ENCODE assay signal across 1 cellular context in genomic region chr20:59082077-59082740, GRCh38.
TF ChIP-seq lines count a peak whose summit lies in the region.

No MANE protein-coding gene starts in this region.

TF ChIP-seq in HEK293, 187 proteins besides CTCF, POLR2A, EP300 and RAD21 (continued from another document):
- TF ChIP-seq, protein P1, sequence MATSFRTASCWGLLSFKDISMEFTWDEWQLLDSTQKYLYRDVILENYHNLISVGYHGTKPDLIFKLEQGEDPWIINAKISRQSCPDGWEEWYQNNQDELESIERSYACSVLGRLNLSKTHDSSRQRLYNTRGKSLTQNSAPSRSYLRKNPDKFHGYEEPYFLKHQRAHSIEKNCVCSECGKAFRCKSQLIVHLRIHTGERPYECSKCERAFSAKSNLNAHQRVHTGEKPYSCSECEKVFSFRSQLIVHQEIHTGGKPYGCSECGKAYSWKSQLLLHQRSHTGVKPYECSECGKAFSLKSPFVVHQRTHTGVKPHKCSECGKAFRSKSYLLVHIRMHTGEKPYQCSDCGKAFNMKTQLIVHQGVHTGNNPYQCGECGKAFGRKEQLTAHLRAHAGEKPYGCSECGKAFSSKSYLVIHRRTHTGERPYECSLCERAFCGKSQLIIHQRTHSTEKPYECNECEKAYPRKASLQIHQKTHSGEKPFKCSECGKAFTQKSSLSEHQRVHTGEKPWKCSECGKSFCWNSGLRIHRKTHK (tag by site-specific recombination; IDR thresholded peaks at IDR 0.05) = no peak
- peak; percentile 74 for TF ChIP-seq INSM2 (tag by site-specific recombination; IDR thresholded peaks at IDR 0.05)
- no peak for TF ChIP-seq ZNF223 (tag by site-specific recombination; IDR thresholded peaks at IDR 0.05)
- no peak for TF ChIP-seq ZNF501 (tag by site-specific recombination; IDR thresholded peaks at IDR 0.05)
- no peak for TF ChIP-seq ZNF548 (tag by site-specific recombination; IDR thresholded peaks at IDR 0.05)
- TF ChIP-seq ZNF585B (tag by site-specific recombination; IDR thresholded peaks at IDR 0.05) = no peak
- TF ChIP-seq ZNF112 (tag by site-specific recombination; IDR thresholded peaks at IDR 0.05) = no peak
- TF ChIP-seq ZNF629 (tag by site-specific recombination; IDR thresholded peaks at IDR 0.05) = peak; percentile 72
- TF ChIP-seq ZFP3 (tag by site-specific recombination; IDR thresholded peaks at IDR 0.05; ENCODE audit: low read depth) = no peak
- TF ChIP-seq ZNF48 (tag by site-specific recombination; IDR thresholded peaks at IDR 0.05) = no peak
- TF ChIP-seq ZBTB20 (tag by site-specific recombination; IDR thresholded peaks at IDR 0.05) = no peak
- 0 out of 2 replicates have a peak, but pooled peaks have one; percentile 39 for TF ChIP-seq ZEB2 (tag by site-specific recombination; IDR thresholded peaks at IDR 0.05)
- no peak for TF ChIP-seq ZNF514 (tag by site-specific recombination; IDR thresholded peaks at IDR 0.05)
- TF ChIP-seq ZNF169 (tag by site-specific recombination; IDR thresholded peaks at IDR 0.05) = no peak
- no peak for TF ChIP-seq TRIM28 (IDR thresholded peaks at IDR 0.05; ENCODE audit: borderline replicate concordance, low read length)
- no peak for TF ChIP-seq ZNF175 (tag by site-specific recombination; IDR thresholded peaks at IDR 0.05)
- no peak for TF ChIP-seq ZNF10 (tag by site-specific recombination; IDR thresholded peaks at IDR 0.05)
- no peak for TF ChIP-seq KLF7 (tag by site-specific recombination; IDR thresholded peaks at IDR 0.05; ENCODE audit: borderline replicate concordance)
- TF ChIP-seq ZSCAN30 (tag by site-specific recombination; IDR thresholded peaks at IDR 0.05) = no peak
- TF ChIP-seq ZNF596 (tag by site-specific recombination; IDR thresholded peaks at IDR 0.05) = no peak
- TF ChIP-seq ZNF660 (tag by site-specific recombination; IDR thresholded peaks at IDR 0.05) = no peak
- peak; percentile 35; the same call in 1 of the 2 replicates for TF ChIP-seq SP7 (tag by site-specific recombination; IDR thresholded peaks at IDR 0.05)
- TF ChIP-seq ZXDB (tag by site-specific recombination; IDR thresholded peaks at IDR 0.05) = no peak
- TF ChIP-seq ZNF404 (tag by site-specific recombination; IDR thresholded peaks at IDR 0.05) = no peak
- TF ChIP-seq ZNF624 (tag by site-specific recombination; IDR thresholded peaks at IDR 0.05) = no peak
- TF ChIP-seq, protein P2, sequence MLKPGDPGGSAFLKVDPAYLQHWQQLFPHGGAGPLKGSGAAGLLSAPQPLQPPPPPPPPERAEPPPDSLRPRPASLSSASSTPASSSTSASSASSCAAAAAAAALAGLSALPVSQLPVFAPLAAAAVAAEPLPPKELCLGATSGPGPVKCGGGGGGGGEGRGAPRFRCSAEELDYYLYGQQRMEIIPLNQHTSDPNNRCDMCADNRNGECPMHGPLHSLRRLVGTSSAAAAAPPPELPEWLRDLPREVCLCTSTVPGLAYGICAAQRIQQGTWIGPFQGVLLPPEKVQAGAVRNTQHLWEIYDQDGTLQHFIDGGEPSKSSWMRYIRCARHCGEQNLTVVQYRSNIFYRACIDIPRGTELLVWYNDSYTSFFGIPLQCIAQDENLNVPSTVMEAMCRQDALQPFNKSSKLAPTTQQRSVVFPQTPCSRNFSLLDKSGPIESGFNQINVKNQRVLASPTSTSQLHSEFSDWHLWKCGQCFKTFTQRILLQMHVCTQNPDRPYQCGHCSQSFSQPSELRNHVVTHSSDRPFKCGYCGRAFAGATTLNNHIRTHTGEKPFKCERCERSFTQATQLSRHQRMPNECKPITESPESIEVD (tag by site-specific recombination; IDR thresholded peaks at IDR 0.05) = peak; percentile 51
- TF ChIP-seq WT1 (tag by site-specific recombination; IDR thresholded peaks at IDR 0.05) = no peak
- no peak for TF ChIP-seq ZNF600 (tag by site-specific recombination; IDR thresholded peaks at IDR 0.05)
- TF ChIP-seq ZFP69B (tag by site-specific recombination; IDR thresholded peaks at IDR 0.05) = no peak
- TF ChIP-seq, protein P3, sequence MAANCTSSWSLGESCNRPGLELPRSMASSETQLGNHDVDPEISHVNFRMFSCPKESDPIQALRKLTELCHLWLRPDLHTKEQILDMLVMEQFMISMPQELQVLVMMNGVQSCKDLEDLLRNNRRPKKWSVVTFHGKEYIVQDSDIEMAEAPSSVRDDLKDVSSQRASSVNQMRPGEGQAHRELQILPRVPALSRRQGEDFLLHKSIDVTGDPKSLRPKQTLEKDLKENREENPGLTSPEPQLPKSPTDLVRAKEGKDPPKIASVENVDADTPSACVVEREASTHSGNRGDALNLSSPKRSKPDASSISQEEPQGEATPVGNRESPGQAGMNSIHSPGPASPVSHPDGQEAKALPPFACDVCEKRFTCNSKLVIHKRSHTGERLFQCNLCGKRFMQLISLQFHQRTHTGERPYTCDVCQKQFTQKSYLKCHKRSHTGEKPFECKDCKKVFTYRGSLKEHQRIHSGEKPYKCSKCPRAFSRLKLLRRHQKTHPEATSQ (tag by site-specific recombination; IDR thresholded peaks at IDR 0.05) = no peak
- TF ChIP-seq ZNF830 (tag by site-specific recombination; IDR thresholded peaks at IDR 0.05; ENCODE audit: low read depth) = no peak
- TF ChIP-seq BCL11B (tag by site-specific recombination; IDR thresholded peaks at IDR 0.05; ENCODE audit: low read depth) = no peak
- TF ChIP-seq, protein P4, sequence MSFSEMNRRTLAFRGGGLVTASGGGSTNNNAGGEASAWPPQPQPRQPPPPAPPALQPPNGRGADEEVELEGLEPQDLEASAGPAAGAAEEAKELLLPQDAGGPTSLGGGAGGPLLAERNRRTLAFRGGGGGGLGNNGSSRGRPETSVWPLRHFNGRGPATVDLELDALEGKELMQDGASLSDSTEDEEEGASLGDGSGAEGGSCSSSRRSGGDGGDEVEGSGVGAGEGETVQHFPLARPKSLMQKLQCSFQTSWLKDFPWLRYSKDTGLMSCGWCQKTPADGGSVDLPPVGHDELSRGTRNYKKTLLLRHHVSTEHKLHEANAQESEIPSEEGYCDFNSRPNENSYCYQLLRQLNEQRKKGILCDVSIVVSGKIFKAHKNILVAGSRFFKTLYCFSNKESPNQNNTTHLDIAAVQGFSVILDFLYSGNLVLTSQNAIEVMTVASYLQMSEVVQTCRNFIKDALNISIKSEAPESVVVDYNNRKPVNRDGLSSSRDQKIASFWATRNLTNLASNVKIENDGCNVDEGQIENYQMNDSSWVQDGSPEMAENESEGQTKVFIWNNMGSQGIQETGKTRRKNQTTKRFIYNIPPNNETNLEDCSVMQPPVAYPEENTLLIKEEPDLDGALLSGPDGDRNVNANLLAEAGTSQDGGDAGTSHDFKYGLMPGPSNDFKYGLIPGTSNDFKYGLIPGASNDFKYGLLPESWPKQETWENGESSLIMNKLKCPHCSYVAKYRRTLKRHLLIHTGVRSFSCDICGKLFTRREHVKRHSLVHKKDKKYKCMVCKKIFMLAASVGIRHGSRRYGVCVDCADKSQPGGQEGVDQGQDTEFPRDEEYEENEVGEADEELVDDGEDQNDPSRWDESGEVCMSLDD (tag by site-specific recombination; IDR thresholded peaks at IDR 0.05) = no peak
- TF ChIP-seq OSR2 (tag by site-specific recombination; IDR thresholded peaks at IDR 0.05) = peak; percentile 41; the same call in 1 of the 2 replicates
- TF ChIP-seq SALL2 (tag by site-specific recombination; IDR thresholded peaks at IDR 0.05; ENCODE audit: borderline replicate concordance) = no peak
- TF ChIP-seq ZNF561 (tag by site-specific recombination; IDR thresholded peaks at IDR 0.05; ENCODE audit: borderline replicate concordance) = no peak
- no peak; the same call in 1 of the 2 replicates for TF ChIP-seq ZNF335 (tag by site-specific recombination; conservative IDR thresholded peaks at IDR 0.05)
- TF ChIP-seq ZBTB21 (tag by site-specific recombination; IDR thresholded peaks at IDR 0.05) = peak; percentile 58; the same call in 1 of the 2 replicates
- TF ChIP-seq, protein P5, sequence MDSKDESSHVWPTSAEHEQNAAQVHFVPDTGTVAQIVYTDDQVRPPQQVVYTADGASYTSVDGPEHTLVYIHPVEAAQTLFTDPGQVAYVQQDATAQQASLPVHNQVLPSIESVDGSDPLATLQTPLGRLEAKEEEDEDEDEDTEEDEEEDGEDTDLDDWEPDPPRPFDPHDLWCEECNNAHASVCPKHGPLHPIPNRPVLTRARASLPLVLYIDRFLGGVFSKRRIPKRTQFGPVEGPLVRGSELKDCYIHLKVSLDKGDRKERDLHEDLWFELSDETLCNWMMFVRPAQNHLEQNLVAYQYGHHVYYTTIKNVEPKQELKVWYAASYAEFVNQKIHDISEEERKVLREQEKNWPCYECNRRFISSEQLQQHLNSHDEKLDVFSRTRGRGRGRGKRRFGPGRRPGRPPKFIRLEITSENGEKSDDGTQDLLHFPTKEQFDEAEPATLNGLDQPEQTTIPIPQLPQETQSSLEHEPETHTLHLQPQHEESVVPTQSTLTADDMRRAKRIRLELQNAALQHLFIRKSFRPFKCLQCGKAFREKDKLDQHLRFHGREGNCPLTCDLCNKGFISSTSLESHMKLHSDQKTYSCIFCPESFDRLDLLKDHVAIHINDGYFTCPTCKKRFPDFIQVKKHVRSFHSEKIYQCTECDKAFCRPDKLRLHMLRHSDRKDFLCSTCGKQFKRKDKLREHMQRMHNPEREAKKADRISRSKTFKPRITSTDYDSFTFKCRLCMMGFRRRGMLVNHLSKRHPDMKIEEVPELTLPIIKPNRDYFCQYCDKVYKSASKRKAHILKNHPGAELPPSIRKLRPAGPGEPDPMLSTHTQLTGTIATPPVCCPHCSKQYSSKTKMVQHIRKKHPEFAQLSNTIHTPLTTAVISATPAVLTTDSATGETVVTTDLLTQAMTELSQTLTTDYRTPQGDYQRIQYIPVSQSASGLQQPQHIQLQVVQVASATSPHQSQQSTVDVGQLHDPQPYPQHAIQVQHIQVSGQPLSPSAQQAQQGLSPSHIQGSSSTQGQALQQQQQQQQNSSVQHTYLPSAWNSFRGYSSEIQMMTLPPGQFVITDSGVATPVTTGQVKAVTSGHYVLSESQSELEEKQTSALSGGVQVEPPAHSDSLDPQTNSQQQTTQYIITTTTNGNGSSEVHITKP (tag by site-specific recombination; IDR thresholded peaks at IDR 0.05) = peak; percentile 44
- TF ChIP-seq ZNF366 (tag by site-specific recombination; conservative IDR thresholded peaks at IDR 0.05) = peak; percentile 68
- TF ChIP-seq IKZF3 (tag by site-specific recombination; IDR thresholded peaks at IDR 0.05) = 0 out of 2 replicates have a peak, but pooled peaks have one; percentile 27
- no peak for TF ChIP-seq ZNF19 (tag by site-specific recombination; IDR thresholded peaks at IDR 0.05; ENCODE audit: low read depth)
- TF ChIP-seq KLF10 (tag by site-specific recombination; IDR thresholded peaks at IDR 0.05) = 0 out of 2 replicates have a peak, but pooled peaks have one; percentile 26
- TF ChIP-seq SP2 (tag by site-specific recombination; IDR thresholded peaks at IDR 0.05) = no peak
- TF ChIP-seq, protein P6, sequence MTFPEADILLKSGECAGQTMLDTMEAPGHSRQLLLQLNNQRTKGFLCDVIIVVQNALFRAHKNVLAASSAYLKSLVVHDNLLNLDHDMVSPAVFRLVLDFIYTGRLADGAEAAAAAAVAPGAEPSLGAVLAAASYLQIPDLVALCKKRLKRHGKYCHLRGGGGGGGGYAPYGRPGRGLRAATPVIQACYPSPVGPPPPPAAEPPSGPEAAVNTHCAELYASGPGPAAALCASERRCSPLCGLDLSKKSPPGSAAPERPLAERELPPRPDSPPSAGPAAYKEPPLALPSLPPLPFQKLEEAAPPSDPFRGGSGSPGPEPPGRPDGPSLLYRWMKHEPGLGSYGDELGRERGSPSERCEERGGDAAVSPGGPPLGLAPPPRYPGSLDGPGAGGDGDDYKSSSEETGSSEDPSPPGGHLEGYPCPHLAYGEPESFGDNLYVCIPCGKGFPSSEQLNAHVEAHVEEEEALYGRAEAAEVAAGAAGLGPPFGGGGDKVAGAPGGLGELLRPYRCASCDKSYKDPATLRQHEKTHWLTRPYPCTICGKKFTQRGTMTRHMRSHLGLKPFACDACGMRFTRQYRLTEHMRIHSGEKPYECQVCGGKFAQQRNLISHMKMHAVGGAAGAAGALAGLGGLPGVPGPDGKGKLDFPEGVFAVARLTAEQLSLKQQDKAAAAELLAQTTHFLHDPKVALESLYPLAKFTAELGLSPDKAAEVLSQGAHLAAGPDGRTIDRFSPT (tag by site-specific recombination; IDR thresholded peaks at IDR 0.05) = peak; percentile 62; the same call in 1 of the 2 replicates
- TF ChIP-seq ZNF311 (tag by site-specific recombination; IDR thresholded peaks at IDR 0.05; ENCODE audit: borderline replicate concordance) = no peak
- no peak for TF ChIP-seq HOXC10 (CRISPR knock-in tag; IDR thresholded peaks at IDR 0.05)
- no peak for TF ChIP-seq ZNF677 (tag by site-specific recombination; IDR thresholded peaks at IDR 0.05)
- no peak for TF ChIP-seq SCRT2 (tag by site-specific recombination; IDR thresholded peaks at IDR 0.05)
- TF ChIP-seq, protein P7, sequence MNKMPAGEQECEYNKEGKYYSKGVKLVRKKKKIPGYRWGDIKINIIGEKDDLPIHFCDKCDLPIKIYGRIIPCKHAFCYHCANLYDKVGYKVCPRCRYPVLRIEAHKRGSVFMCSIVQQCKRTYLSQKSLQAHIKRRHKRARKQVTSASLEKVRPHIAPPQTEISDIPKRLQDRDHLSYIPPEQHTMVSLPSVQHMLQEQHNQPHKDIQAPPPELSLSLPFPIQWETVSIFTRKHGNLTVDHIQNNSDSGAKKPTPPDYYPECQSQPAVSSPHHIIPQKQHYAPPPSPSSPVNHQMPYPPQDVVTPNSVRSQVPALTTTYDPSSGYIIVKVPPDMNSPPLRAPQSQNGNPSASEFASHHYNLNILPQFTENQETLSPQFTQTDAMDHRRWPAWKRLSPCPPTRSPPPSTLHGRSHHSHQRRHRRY (tag by site-specific recombination; IDR thresholded peaks at IDR 0.05) = no peak
TF ChIP-seq in HEK293: peak in this region for 15.
